ENCODE assay signal across 2 cellular contexts in genomic region chr18:48735856-48736255, GRCh38.
TF ChIP-seq lines count a peak whose summit lies in the region.

No MANE protein-coding gene starts in this region.

TF ChIP-seq in SK-N-SH, 30 proteins besides CTCF, POLR2A, EP300 and RAD21 (continued from another document):
- TF ChIP-seq EZH2phosphoT487 (IDR thresholded peaks at IDR 0.05; ENCODE audit: borderline replicate concordance, low read depth) (no peak), GABPA (IDR thresholded peaks at IDR 0.05; ENCODE audit: low read depth) (no peak), FOXJ3 (CRISPR knock-in tag; IDR thresholded peaks at IDR 0.05) (no peak)

TF ChIP-seq in SK-N-SH treated with all-trans-retinoic acid at 6 μM for 48 hours, 23 proteins besides CTCF, POLR2A, EP300 and RAD21 (continued from another document):
- no peak for TF ChIP-seq TOX (CRISPR knock-in tag; IDR thresholded peaks at IDR 0.05; ENCODE audit: borderline replicate concordance)
- no peak for TF ChIP-seq CREB5 (CRISPR knock-in tag; IDR thresholded peaks at IDR 0.05; ENCODE audit: low read depth)
- no peak for TF ChIP-seq PPARA (CRISPR knock-in tag; IDR thresholded peaks at IDR 0.05; ENCODE audit: borderline replicate concordance)
- TF ChIP-seq SNAI2 (CRISPR knock-in tag; IDR thresholded peaks at IDR 0.05) = no peak
- TF ChIP-seq BACH2 (CRISPR knock-in tag; IDR thresholded peaks at IDR 0.05; ENCODE audit: borderline replicate concordance) = no peak
